ENCODE assay signal across 14 cellular contexts in genomic region chr2:95349568-95350319, GRCh38. TPM values are rescaled to one million over a fixed set of nuclear protein-coding genes. Genes with fewer than 3 reads are reported as not detected.
DNase-seq lines count a peak whose midpoint lies in the region; ATAC-seq and TF ChIP-seq lines count a peak whose summit lies in the region.
"Had no signal": no experiment of that assay in that cellular context is flagged by ENCODE, and none has a peak within 500 bp of the region (broad histone marks: within the 10 kb centered on the region; RNA-seq: fewer than 3 reads in every experiment).

No MANE protein-coding gene starts in this region.

- no peak overlapping the region for H3K27ac ChIP-seq in coronary artery
- H3K27ac ChIP-seq: A549 had no signal

- DNase-seq in Right ventricle myocardium superior (peak; percentile 29), left ventricle myocardium superior (no peak), coronary artery (ENCODE audit: low spot score) (peak; percentile 70), posterior vena cava (ENCODE audit: low spot score) (peak; percentile 74), NAMALWA (ENCODE audit: low spot score) (no peak), NCI-H748 treated with DMSO at 0.1 percent for 48 hours (lab: John Stamatoyannopoulos, UW) (no peak), SIG-M5 (lab: John Stamatoyannopoulos, UW) (no peak)
- DNase-seq: NCI-H1436 treated with DMSO at 0.1 percent for 48 hours; NCI-H2081 treated with DMSO at 0.1 percent for 48 hours; NCI-H226; NCI-H526; NK-92 treated with Interleukin-12 subunit alpha and Interleukin-12 subunit beta, amount 100 ng/mL, for 24 hours had no signal

- no peak overlapping the region for H3K4me3 ChIP-seq in coronary artery
- H3K4me3 ChIP-seq: A549, GM12878 had no signal

- intact Hi-C loops in Right ventricle myocardium superior (cut with DNase I) (no loop called here), left ventricle myocardium superior (cut with micrococcal nuclease) (no loop called here), posterior vena cava (cut with DNase I) (no loop called here)

- ATAC-seq in Right ventricle myocardium superior (ENCODE audit: poor library complexity) (no peak), left ventricle myocardium superior (no peak)
- ATAC-seq: A549, GM12878 had no signal

- no peak for TF ChIP-seq CTCF in coronary artery (IDR thresholded peaks at IDR 0.05)

RNA-seq across cellular contexts. Expression of gene KCNIP3, which starts 52.6 kb away (rescaled TPM):
- total RNA-seq in Right ventricle myocardium superior: 8.4 TPM
- total RNA-seq in left ventricle myocardium superior: 5.3 TPM
- 10 to 100 TPM; 10.5 to 17.9 TPM for total RNA-seq in posterior vena cava
- total RNA-seq: GM12878 had no signal

RNA-seq across cellular contexts. Expression of gene FAHD2A, which starts 52.8 kb away (rescaled TPM):
- total RNA-seq in Right ventricle myocardium superior (39.9 TPM), left ventricle myocardium superior (46.3 TPM), posterior vena cava (10 to 100 TPM; 14.1 to 18.3 TPM)

Comparison
In these comparisons a context has a peak if more than half of its experiments do, and no peak if none do; other contexts are left out.
1. DNase-seq: peak in Right ventricle myocardium superior (single experiment), coronary artery (single experiment) and posterior vena cava (single experiment); none in left ventricle myocardium superior (single experiment), NAMALWA (single experiment), NCI-H748 treated with DMSO at 0.1 percent for 48 hours (single experiment) and SIG-M5 (single experiment).